Comparison of ENCODE assay signal across 1 cellular context in the genomic region with DNA sequence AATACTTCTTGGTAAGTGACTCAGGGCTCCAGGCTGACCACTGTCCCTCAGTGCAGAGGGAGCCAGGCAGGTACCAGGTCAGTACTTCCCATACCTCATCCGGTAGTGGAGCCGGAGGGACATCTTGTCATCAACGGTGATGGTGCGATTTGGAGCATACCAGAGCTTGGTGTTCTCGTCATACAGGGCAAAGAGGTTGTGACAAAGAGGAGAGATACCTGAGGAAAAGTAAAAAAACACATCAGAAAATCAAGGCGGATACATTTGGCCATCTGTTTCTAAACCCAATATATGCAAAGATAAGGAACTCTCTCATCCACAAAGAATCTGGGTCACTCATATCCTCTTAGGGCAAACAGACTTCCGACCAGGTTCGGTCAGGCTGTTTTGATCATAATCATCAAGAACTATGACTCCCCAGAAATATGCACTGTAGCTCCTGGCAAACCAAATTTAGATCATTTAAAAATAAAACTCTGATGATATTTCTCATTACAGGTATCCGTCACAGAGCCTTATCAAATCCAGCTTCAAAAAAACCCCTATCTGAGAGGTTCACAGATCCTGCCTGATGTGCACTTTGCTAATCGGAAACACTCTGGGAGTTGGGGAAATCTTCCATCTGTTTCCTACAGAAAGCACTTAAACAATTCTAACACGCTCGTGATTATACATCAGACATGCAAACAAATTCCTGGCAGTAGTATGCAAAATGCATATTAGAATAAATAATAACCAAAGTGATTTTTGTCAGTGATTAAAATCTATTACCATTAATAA.
TF ChIP-seq lines count a peak whose summit lies in the region.

No MANE protein-coding gene starts in this region.

TF ChIP-seq in IMR-90, 13 proteins besides CTCF, POLR2A, EP300 and RAD21 (continued from another document):
- no peak for TF ChIP-seq NFE2L2 (IDR thresholded peaks at IDR 0.05; ENCODE audit: low read depth, low read length)
- TF ChIP-seq RCOR1 (IDR thresholded peaks at IDR 0.05; ENCODE audit: insufficient replicate concordance, low read length) = no peak
- TF ChIP-seq BHLHE40 (IDR thresholded peaks at IDR 0.05; ENCODE audit: low read depth, low read length) = no peak
- no peak for TF ChIP-seq FOS (IDR thresholded peaks at IDR 0.05; ENCODE audit: low read depth, low read length)
- TF ChIP-seq MAZ (IDR thresholded peaks at IDR 0.05; ENCODE audit: borderline replicate concordance, low read depth, low read length) = no peak
- no peak for TF ChIP-seq MXI1 (IDR thresholded peaks at IDR 0.05; ENCODE audit: borderline replicate concordance, low read depth, low read length)
- TF ChIP-seq CEBPB (IDR thresholded peaks at IDR 0.05; ENCODE audit: low read depth, low read length) = no peak
- TF ChIP-seq, protein P1, sequence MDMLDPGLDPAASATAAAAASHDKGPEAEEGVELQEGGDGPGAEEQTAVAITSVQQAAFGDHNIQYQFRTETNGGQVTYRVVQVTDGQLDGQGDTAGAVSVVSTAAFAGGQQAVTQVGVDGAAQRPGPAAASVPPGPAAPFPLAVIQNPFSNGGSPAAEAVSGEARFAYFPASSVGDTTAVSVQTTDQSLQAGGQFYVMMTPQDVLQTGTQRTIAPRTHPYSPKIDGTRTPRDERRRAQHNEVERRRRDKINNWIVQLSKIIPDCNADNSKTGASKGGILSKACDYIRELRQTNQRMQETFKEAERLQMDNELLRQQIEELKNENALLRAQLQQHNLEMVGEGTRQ (IDR thresholded peaks at IDR 0.05; ENCODE audit: low read depth, low read length) = no peak
- TF ChIP-seq CHD1 (IDR thresholded peaks at IDR 0.05; ENCODE audit: low read depth, low read length) = no peak
- TF ChIP-seq MAFK (IDR thresholded peaks at IDR 0.05; ENCODE audit: low read depth, low read length) = no peak
- no peak for TF ChIP-seq RFX5 (IDR thresholded peaks at IDR 0.05; ENCODE audit: low read depth, low read length)
